Comparison of ENCODE assay signal across 1 cellular context in genomic region chrX:39150621-39151020, GRCh38.
TF ChIP-seq lines count a peak whose summit lies in the region.

No MANE protein-coding gene starts in this region.

TF ChIP-seq in GM23338, 12 proteins besides CTCF, POLR2A, EP300 and RAD21 (continued from another document):
- TF ChIP-seq ZNF462 (CRISPR knock-in tag; IDR thresholded peaks at IDR 0.05) (no peak), NANOG (IDR thresholded peaks at IDR 0.05; ENCODE audit: borderline replicate concordance) (no peak), STAT1 (IDR thresholded peaks at IDR 0.05; ENCODE audit: unreplicated experiment) (no peak), ZNF114 (CRISPR knock-in tag; IDR thresholded peaks at IDR 0.05) (no peak), POLR2AphosphoS5 (IDR thresholded peaks at IDR 0.05; ENCODE audit: low read depth) (no peak), ETS1 (IDR thresholded peaks at IDR 0.05) (no peak), JUNB (IDR thresholded peaks at IDR 0.05; ENCODE audit: unreplicated experiment) (no peak), EZH2 (IDR thresholded peaks at IDR 0.05; ENCODE audit: low read depth, unreplicated experiment) (no peak), ZNF331 (CRISPR knock-in tag; IDR thresholded peaks at IDR 0.05; ENCODE audit: low read depth) (no peak), EZH2phosphoT487 (IDR thresholded peaks at IDR 0.05; ENCODE audit: unreplicated experiment) (no peak)
- TF ChIP-seq, protein P1, sequence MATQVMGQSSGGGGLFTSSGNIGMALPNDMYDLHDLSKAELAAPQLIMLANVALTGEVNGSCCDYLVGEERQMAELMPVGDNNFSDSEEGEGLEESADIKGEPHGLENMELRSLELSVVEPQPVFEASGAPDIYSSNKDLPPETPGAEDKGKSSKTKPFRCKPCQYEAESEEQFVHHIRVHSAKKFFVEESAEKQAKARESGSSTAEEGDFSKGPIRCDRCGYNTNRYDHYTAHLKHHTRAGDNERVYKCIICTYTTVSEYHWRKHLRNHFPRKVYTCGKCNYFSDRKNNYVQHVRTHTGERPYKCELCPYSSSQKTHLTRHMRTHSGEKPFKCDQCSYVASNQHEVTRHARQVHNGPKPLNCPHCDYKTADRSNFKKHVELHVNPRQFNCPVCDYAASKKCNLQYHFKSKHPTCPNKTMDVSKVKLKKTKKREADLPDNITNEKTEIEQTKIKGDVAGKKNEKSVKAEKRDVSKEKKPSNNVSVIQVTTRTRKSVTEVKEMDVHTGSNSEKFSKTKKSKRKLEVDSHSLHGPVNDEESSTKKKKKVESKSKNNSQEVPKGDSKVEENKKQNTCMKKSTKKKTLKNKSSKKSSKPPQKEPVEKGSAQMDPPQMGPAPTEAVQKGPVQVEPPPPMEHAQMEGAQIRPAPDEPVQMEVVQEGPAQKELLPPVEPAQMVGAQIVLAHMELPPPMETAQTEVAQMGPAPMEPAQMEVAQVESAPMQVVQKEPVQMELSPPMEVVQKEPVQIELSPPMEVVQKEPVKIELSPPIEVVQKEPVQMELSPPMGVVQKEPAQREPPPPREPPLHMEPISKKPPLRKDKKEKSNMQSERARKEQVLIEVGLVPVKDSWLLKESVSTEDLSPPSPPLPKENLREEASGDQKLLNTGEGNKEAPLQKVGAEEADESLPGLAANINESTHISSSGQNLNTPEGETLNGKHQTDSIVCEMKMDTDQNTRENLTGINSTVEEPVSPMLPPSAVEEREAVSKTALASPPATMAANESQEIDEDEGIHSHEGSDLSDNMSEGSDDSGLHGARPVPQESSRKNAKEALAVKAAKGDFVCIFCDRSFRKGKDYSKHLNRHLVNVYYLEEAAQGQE (IDR thresholded peaks at IDR 0.05; ENCODE audit: unreplicated experiment): no peak
